In genomic region chr3:87084868-87085267, GRCh38 we compare ENCODE assay signal across 2 cellular contexts.
TF ChIP-seq lines count a peak whose summit lies in the region.

No MANE protein-coding gene starts in this region.

TF ChIP-seq in GM23338, 12 proteins besides CTCF, POLR2A, EP300 and RAD21 (continued from another document):
- TF ChIP-seq NANOG (IDR thresholded peaks at IDR 0.05; ENCODE audit: borderline replicate concordance): no peak
- TF ChIP-seq REST (IDR thresholded peaks at IDR 0.05; ENCODE audit: unreplicated experiment): no peak
- TF ChIP-seq JUNB (IDR thresholded peaks at IDR 0.05; ENCODE audit: unreplicated experiment): no peak
- no peak for TF ChIP-seq ZNF114 (CRISPR knock-in tag; IDR thresholded peaks at IDR 0.05)
- TF ChIP-seq ETS1 (IDR thresholded peaks at IDR 0.05): no peak

TF ChIP-seq in H1, 55 proteins besides CTCF, POLR2A, EP300 and RAD21 (continued from another document):
- TF ChIP-seq ATF2 (IDR thresholded peaks at IDR 0.05; ENCODE audit: low read length): no peak
- no peak for TF ChIP-seq RXRA (IDR thresholded peaks at IDR 0.05; ENCODE audit: insufficient read depth, low read depth, low read length)
- no peak for TF ChIP-seq FOSL1 (IDR thresholded peaks at IDR 0.05; ENCODE audit: insufficient read depth, low read depth, low read length)
- TF ChIP-seq NANOG (IDR thresholded peaks at IDR 0.05; ENCODE audit: insufficient read depth, low read depth, low read length, poor library complexity, severe bottlenecking): no peak
